In genomic region chr2:191020221-191020741, GRCh38 we compare ENCODE assay signal across 8 cellular contexts. TPM values are rescaled to one million over a fixed set of nuclear protein-coding genes. Genes with fewer than 3 reads are reported as not detected.
DNase-seq lines count a peak whose midpoint lies in the region; ATAC-seq, FAIRE-seq and TF ChIP-seq lines count a peak whose summit lies in the region.

No MANE protein-coding gene starts in this region.

- peak; percentile 94 for DNase-seq in AG09319 (ENCODE audit: extremely low read depth, low read depth)
- DNase-seq in NCI-H2227 treated with DMSO at 0.1 percent for 48 hours (lab: John Stamatoyannopoulos, UW) = peak; percentile 99
- peak; percentile 97 for DNase-seq in activated B cell treated with CpG ODN at 0.5 μM for 24 hours
- DNase-seq in central memory CD8-positive, alpha-beta T cell (ENCODE audit: low spot score in 2 of 2) = peak; percentile 82
- DNase-seq in keratinocyte (ENCODE audit: low read depth, low spot score) = peak; percentile 77
- peak; percentile 88 to 92 (median 89) for DNase-seq in stimulated activated CD4-positive, alpha-beta T cell treated with anti-CD3 and anti-CD28 coated beads, Interleukin-12 subunit alpha, Interleukin-12 subunit beta, amount 100 ng/mL, for 48 hours (ENCODE audit: low read depth in 2 of 3, low spot score in 1 of 3)

- H3K9me3 ChIP-seq in keratinocyte (ENCODE audit: control insufficient read depth, low read depth, low read length) = no peaks in the 10 kb centered on the region

- H3K27me3 ChIP-seq in keratinocyte (ENCODE audit: control insufficient read depth, extremely low read depth, insufficient read depth, low read length) = no peaks in the 10 kb centered on the region

- peak overlapping the region; percentile 70 for H2AFZ ChIP-seq in keratinocyte (ENCODE audit: control insufficient read depth, low read length)

- peak; percentile 20 for FAIRE-seq in keratinocyte (lab: Jason Lieb, UNC)

- peaks cover 7% of the 10 kb centered on the region for H3K4me1 ChIP-seq in keratinocyte (ENCODE audit: control insufficient read depth, extremely low read depth, insufficient read depth, low read length)

- POLR2A ChIA-PET in activated B cell treated with CpG ODN at 0.5 μM for 24 hours (lab: Charles Lee) = interaction anchor here (0.7 to 3.1 kb wide), 9 partner anchors 9 to 658 kb away, joined by 3 to 31 read pairs (median 4); partner anchors contain the start of genes GLS, NABP1 and STAT4

- no peaks in the 10 kb centered on the region for H3K36me3 Mint-ChIP-seq in activated B cell treated with CpG ODN at 0.5 μM for 24 hours (ENCODE audit: low read depth)
- H3K36me3 Mint-ChIP-seq in central memory CD8-positive, alpha-beta T cell (ENCODE audit: insufficient read depth) = no peaks in the 10 kb centered on the region

- no peaks in the 10 kb centered on the region for H3K79me2 ChIP-seq in keratinocyte (ENCODE audit: control insufficient read depth, insufficient read depth, low read length)

- H3K27me3 Mint-ChIP-seq in activated B cell treated with CpG ODN at 0.5 μM for 24 hours = no peaks in the 10 kb centered on the region
- H3K27me3 Mint-ChIP-seq in central memory CD8-positive, alpha-beta T cell = no peaks in the 10 kb centered on the region

- no peaks in the 10 kb centered on the region for H3K9me1 ChIP-seq in keratinocyte (ENCODE audit: control insufficient read depth, extremely low read depth, insufficient read depth, low read length)

- no peaks in the 10 kb centered on the region for H3K36me3 ChIP-seq in keratinocyte (ENCODE audit: control insufficient read depth in 2 of 2, extremely low read depth in 1 of 2, insufficient read depth in 2 of 2, low read length in 2 of 2)

- H4K20me1 ChIP-seq in keratinocyte (ENCODE audit: control insufficient read depth, extremely low read depth, insufficient read depth, low read length) = no peaks in the 10 kb centered on the region

- ATAC-seq in GM19023 (IDR thresholded peaks at IDR 0.05; ENCODE audit: unreplicated experiment) (peak; percentile 71), HG03175 (IDR thresholded peaks at IDR 0.05; ENCODE audit: unreplicated experiment) (peak; percentile 78), activated B cell treated with CpG ODN at 0.5 μM for 24 hours (ENCODE audit: low read depth) (peak; percentile 83)
- ATAC-seq in central memory CD8-positive, alpha-beta T cell (replicated peaks; ENCODE audit: extremely low read depth, poor library complexity, severe bottlenecking) = peak; percentile 75

- peak overlapping the region; percentile 66 to 99 (median 90) for H3K4me3 ChIP-seq in keratinocyte (ENCODE audit: control insufficient read depth in 2 of 3, extremely low read depth in 1 of 3, insufficient read depth in 2 of 3, low read depth in 1 of 3, low read length in 3 of 3)

- peak overlapping the region; percentile 100 for H3K27ac ChIP-seq in keratinocyte (ENCODE audit: control insufficient read depth, insufficient read depth, low read length)

- intact Hi-C loops in activated B cell treated with CpG ODN at 0.5 μM for 24 hours (cut with micrococcal nuclease) = loop anchor here (1.0 to 5.0 kb wide), 8 partner anchors 8 to 1579 kb away; partner anchors contain the start of genes ASNSD1, GLS, MFSD6 and NABP1

- CTCF ChIA-PET in activated B cell treated with CpG ODN at 0.5 μM for 24 hours (lab: Charles Lee) = interaction anchor here (1.3 to 1.6 kb wide), 3 partner anchors 31 to 170 kb away, joined by 3 to 5 read pairs (median 4); no protein-coding TSS in a partner anchor

- peak overlapping the region; percentile 100 for H3K4me2 ChIP-seq in keratinocyte (ENCODE audit: control insufficient read depth, extremely low read depth, insufficient read depth, low read depth, low read length)

- peaks cover 10% of the 10 kb centered on the region for H3K4me1 Mint-ChIP-seq in activated B cell treated with CpG ODN at 0.5 μM for 24 hours
- peaks cover 5% of the 10 kb centered on the region for H3K4me1 Mint-ChIP-seq in central memory CD8-positive, alpha-beta T cell

- H3K4me3 Mint-ChIP-seq in activated B cell treated with CpG ODN at 0.5 μM for 24 hours = no peak overlapping the region
- no peak overlapping the region for H3K4me3 Mint-ChIP-seq in central memory CD8-positive, alpha-beta T cell

- H3K9me3 Mint-ChIP-seq in activated B cell treated with CpG ODN at 0.5 μM for 24 hours = no peaks in the 10 kb centered on the region
- no peaks in the 10 kb centered on the region for H3K9me3 Mint-ChIP-seq in central memory CD8-positive, alpha-beta T cell

- H3K27ac Mint-ChIP-seq in activated B cell treated with CpG ODN at 0.5 μM for 24 hours = no peak overlapping the region
- no peak overlapping the region for H3K27ac Mint-ChIP-seq in central memory CD8-positive, alpha-beta T cell (ENCODE audit: low read depth)

- H3K9ac ChIP-seq in keratinocyte (ENCODE audit: control insufficient read depth, extremely low read depth, insufficient read depth, low read length) = peak overlapping the region; percentile 99

- TF ChIP-seq CTCF in AG09319 (IDR thresholded peaks at IDR 0.05; ENCODE audit: low read depth, low read length) (no peak), activated B cell treated with CpG ODN at 0.5 μM for 24 hours (IDR thresholded peaks at IDR 0.05) (no peak), keratinocyte (optimal IDR thresholded peaks at IDR 0.05 in 1 of 3, IDR thresholded peaks at IDR 0.05 in 1 of 3, conservative IDR thresholded peaks at IDR 0.05 in 1 of 3; ENCODE audit: extremely low read depth in 1 of 3, insufficient read depth in 2 of 3, low read length in 3 of 3) (no peak)

- dilution Hi-C loops in keratinocyte (cut with MboI; ENCODE audit: extremely low pct_ligation_motif_present, low sequenced_read_pairs) = no loop called here

RNA-seq across cellular contexts. Expression of gene STAT1, which starts 6.3 kb away (rescaled TPM):
- 71.2 and 85.1 TPM in 2 replicates for total RNA-seq in activated B cell treated with CpG ODN at 0.5 μM for 24 hours
- polyA plus RNA-seq in keratinocyte = 141 to 181 TPM (median 144 TPM) in 3 replicates
- 23.6 TPM for polyA plus RNA-seq in keratinocyte (2011; ENCODE audit: low read depth)
- polyA plus RNA-seq in keratinocyte (2011; cell fraction: cytosol; rRNA removed) = 109 and 160 TPM in 2 replicates
- 155 and 179 TPM in 2 replicates for polyA plus RNA-seq in keratinocyte (2011; cell fraction: nucleus; rRNA removed)
- polyA plus RNA-seq in keratinocyte (2012; ENCODE audit: low replicate concordance) = 24.3 and 133 TPM in 2 replicates
- 91.9 to 257 TPM (median 179 TPM) in 3 replicates for polyA minus RNA-seq in keratinocyte
- polyA minus RNA-seq in keratinocyte (2011; cell fraction: cytosol; rRNA and poly(A)+ RNA removed) = 143 TPM
- polyA minus RNA-seq in keratinocyte (2011; cell fraction: nucleus; rRNA and poly(A)+ RNA removed) = 132 and 199 TPM in 2 replicates

Comparison
In these comparisons a context has a peak if more than half of its experiments do, and no peak if none do; other contexts are left out.
1. Peak in every context shown above with its lines: DNase-seq, ATAC-seq, H3K4me3 ChIP-seq and H3K27ac ChIP-seq.